Comparison of ENCODE assay signal across 22 cellular contexts in genomic region chr1:176877557-176877956, GRCh38.
"Had no signal": no experiment of that assay in that cellular context is flagged by ENCODE, and none has a peak within 500 bp of the region (broad histone marks: within the 10 kb centered on the region; RNA-seq: fewer than 3 reads in every experiment).

No MANE protein-coding gene starts in this region.

- DNase-seq: IMR-90, Kasumi-1, MM.1S, NCI-H1092 treated with DMSO at 0.1 percent for 48 hours, NCI-H1417 treated with DMSO at 0.1 percent for 48 hours, NCI-H146, NCI-H1694 treated with DMSO at 0.1 percent for 48 hours, NCI-H1930, NCI-H2081, NCI-H2107, NCI-H345, NCI-H446 treated with DMSO at 0.1 percent for 48 hours, NCI-H510A treated with DMSO at 0.1 percent for 48 hours, NCI-H82, Right ventricle myocardium superior, RPMI8226, SIG-M5 had no signal

- H3K27ac ChIP-seq: KMS-11, SJSA1, SK-N-MC had no signal

- ATAC-seq: HepG2 had no signal

- H3K9ac ChIP-seq: KMS-11 had no signal

- FAIRE-seq: HepG2, RCC 7860 had no signal

- H3K4me2 ChIP-seq: KMS-11 had no signal

- H3K4me3 ChIP-seq: SJSA1, SK-N-MC had no signal

- H3K36me3 ChIP-seq: SJSA1 had no signal

- H3K9me3 ChIP-seq: SJSA1 had no signal

- H3K4me1 ChIP-seq: SJSA1 had no signal
